In the genomic region with DNA sequence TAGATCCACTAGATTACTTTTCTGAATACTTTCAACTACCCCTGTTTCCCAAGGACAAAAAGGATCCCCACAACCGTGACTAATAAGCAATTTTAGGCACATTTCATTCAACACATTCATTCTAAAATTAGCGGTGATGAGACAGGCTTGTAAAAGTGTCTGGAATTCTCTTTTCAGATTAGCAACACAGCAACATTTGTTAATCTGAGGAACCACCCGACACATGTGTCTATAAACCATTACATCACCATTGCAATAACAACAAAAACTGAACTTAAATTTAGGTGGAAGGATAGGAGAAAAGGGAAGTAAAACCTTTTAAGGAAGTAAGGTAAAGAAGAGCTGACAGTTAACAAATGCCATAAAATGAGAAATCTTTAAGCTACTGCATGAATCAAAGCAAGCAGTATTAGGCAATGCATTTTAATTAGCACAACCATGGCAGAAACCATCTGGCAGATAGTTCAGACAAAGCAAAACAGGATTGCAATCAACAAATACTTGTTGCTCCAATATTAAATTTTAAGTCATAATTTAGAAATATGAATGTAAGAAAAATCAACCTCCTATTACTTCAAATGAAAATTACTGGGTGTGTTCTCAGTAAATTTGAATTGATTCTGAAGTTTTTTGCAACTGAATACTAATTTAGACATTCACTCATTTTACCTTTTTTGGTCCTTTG, we compare ENCODE assay signal across 8 cellular contexts. TPM values are rescaled to one million over a fixed set of nuclear protein-coding genes. Genes with fewer than 3 reads are reported as not detected.
DNase-seq lines count a peak whose midpoint lies in the region; ATAC-seq and TF ChIP-seq lines count a peak whose summit lies in the region.

No MANE protein-coding gene starts in this region.

- ATAC-seq in GM18861 (IDR thresholded peaks at IDR 0.05; ENCODE audit: unreplicated experiment): peak; percentile 79
- ATAC-seq in HG03354 (IDR thresholded peaks at IDR 0.05; ENCODE audit: poor library complexity, severe bottlenecking, unreplicated experiment): peak; percentile 81
- ATAC-seq in omental fat pad (ENCODE audit: low FRiP score): peak; percentile 63
- no peak for ATAC-seq in GM21619 (IDR thresholded peaks at IDR 0.05; ENCODE audit: unreplicated experiment)
- no peak for ATAC-seq in HG03175 (IDR thresholded peaks at IDR 0.05; ENCODE audit: unreplicated experiment)

- DNase-seq in astrocyte of the hippocampus (ENCODE audit: low read depth, low spot score): peak; percentile 12
- no peak for DNase-seq in omental fat pad (ENCODE audit: low spot score)
- no peak for DNase-seq in cortex of kidney (lab: John Stamatoyannopoulos, UW)
- DNase-seq in NCI-H510A (lab: John Stamatoyannopoulos, UW): no peak

- TF ChIP-seq CTCF in omental fat pad (IDR thresholded peaks at IDR 0.05): no peak

RNA-seq across cellular contexts. Expression of a gene that starts 49.0 kb away (rescaled TPM):
- 10 to 100 TPM; 21.7 to 27.9 (median 25.3) TPM for total RNA-seq in omental fat pad

Comparison
In these comparisons a context has a peak if more than half of its experiments do, and no peak if none do; other contexts are left out.
1. ATAC-seq: peak in GM18861 (single experiment), HG03354 (single experiment) and omental fat pad (single experiment); none in GM21619 (single experiment) and HG03175 (single experiment).